Comparison of ENCODE assay signal across 21 cellular contexts in the genomic region with DNA sequence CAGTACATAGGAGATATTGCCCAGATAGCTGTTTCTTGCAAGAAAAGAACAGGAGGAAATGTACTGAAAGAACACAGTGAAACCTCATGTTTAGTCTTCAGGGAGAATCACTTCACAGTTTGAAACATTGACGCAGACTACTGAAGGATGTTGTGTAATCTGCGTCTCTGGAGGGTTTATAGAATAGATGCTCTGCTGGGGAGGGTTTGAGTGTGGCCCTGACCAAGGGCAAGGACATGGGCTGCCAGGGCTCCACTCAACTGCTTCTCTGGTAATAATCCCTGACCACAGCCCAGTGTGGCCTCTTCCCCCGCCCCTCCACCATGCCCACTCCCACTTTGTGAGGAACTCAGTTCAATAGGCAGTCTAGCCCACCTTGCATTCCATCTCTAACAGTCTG. TPM values are rescaled to one million over a fixed set of nuclear protein-coding genes. Genes with fewer than 3 reads are reported as not detected.
A peak's percentile ranks its signal among the peaks of the same experiment; 100 is the strongest.
DNase-seq lines count a peak whose midpoint lies in the region; ATAC-seq and TF ChIP-seq lines count a peak whose summit lies in the region.
"Had no signal": no experiment of that assay in that cellular context is flagged by ENCODE, and none has a peak within 500 bp of the region (broad histone marks: within the 10 kb centered on the region; RNA-seq: fewer than 3 reads in every experiment).

No MANE protein-coding gene starts in this region.

- H3K27ac ChIP-seq in left lung (no peak overlapping the region), testis (peak overlapping the region; percentile 11 to 64)
- H3K27ac ChIP-seq: BLaER1 had no signal

- no peak overlapping the region for H3K4me3 ChIP-seq in left lung
- no peak overlapping the region for H3K4me3 ChIP-seq in testis
- H3K4me3 ChIP-seq: BLaER1, HAP-1 had no signal

- no peak for TF ChIP-seq CTCF in left lung (IDR thresholded peaks at IDR 0.05)
- TF ChIP-seq CTCF in testis (IDR thresholded peaks at IDR 0.05), result no peak

- intact Hi-C loops in Right ventricle myocardium inferior (cut with DNase I), result no loop called here
- intact Hi-C loops in cardiac septum (cut with DNase I), result no loop called here
- intact Hi-C loops in left lung (cut with DNase I), result no loop called here
- intact Hi-C loops in testis (cut with DNase I; ENCODE audit: low total_unique reads), result no loop called here

- peaks cover 0 to 17% of the 10 kb centered on the region in 2 donors for H3K27me3 ChIP-seq in left lung
- no peaks in the 10 kb centered on the region for H3K27me3 ChIP-seq in testis

- no peaks in the 10 kb centered on the region for H3K4me1 ChIP-seq in left lung
- no peaks in the 10 kb centered on the region for H3K4me1 ChIP-seq in testis
- H3K4me1 ChIP-seq: BLaER1, HAP-1 had no signal

- DNase-seq in Right ventricle myocardium inferior (ENCODE audit: missing footprints) (no peak), cardiac septum (ENCODE audit: low spot score) (no peak), fibroblast of peridontal ligament (ENCODE audit: extremely low read depth) (peak; percentile 7), left lung (no peak), testis (peak; percentile 39), AG20443 (ENCODE audit: low spot score) (no peak)
- no peak for DNase-seq in activated CD4-positive, CD25-positive, alpha-beta regulatory T cell (lab: John Stamatoyannopoulos, UW)
- DNase-seq: 8988T; CD8-positive, alpha-beta T cell; DMS79; Kasumi-1; NCI-H1417; NCI-H1930; NCI-H446; RPMI8226 had no signal

- H3K36me3 ChIP-seq in left lung, result no peaks in the 10 kb centered on the region
- H3K36me3 ChIP-seq in testis (ENCODE audit: low read depth, missing control alignments), result no peaks in the 10 kb centered on the region
- H3K36me3 ChIP-seq: BLaER1, HAP-1 had no signal

- ATAC-seq in Right ventricle myocardium inferior, result peak; percentile 96
- ATAC-seq in left lung, result peak; percentile 41
- no peak for ATAC-seq in HG03097 (IDR thresholded peaks at IDR 0.05; ENCODE audit: low FRiP score, unreplicated experiment)
- ATAC-seq: CD8-positive, alpha-beta T cell had no signal

- no peaks in the 10 kb centered on the region for H3K9me3 ChIP-seq in left lung
- H3K9me3 ChIP-seq in testis, result no peaks in the 10 kb centered on the region
- H3K9me3 ChIP-seq: BLaER1, HAP-1 had no signal

- 37 to 67% methylated on average over 1 to 3 of the region's 3 CpGs for WGBS in testis, 2 donors

- no peak for TF ChIP-seq POLR2A in testis (IDR thresholded peaks at IDR 0.05)

RNA-seq across cellular contexts. Expression of a gene that starts 15.8 kb away (rescaled TPM):
- total RNA-seq in Right ventricle myocardium inferior, result 16.6 TPM
- 113 TPM for total RNA-seq in cardiac septum
- total RNA-seq in left lung, result 1 to 10 TPM; 2.0 to 3.6 TPM
- total RNA-seq in testis, result 100 to 1,000 TPM; 116 to 119 TPM
- polyA plus RNA-seq in testis (ENCODE audit: insufficient read depth, low read depth, low replicate concordance), result 78.9 TPM
- total RNA-seq: CD8-positive, alpha-beta T cell; G401; HT-29 had no signal
- polyA plus RNA-seq: IgD-negative memory B cell had no signal

RNA-seq across cellular contexts. Expression of a gene that starts 48.1 kb away (rescaled TPM):
- total RNA-seq in Right ventricle myocardium inferior, result 0.70 TPM
- total RNA-seq in cardiac septum, result 0.94 TPM
- 1 to 10 TPM in 1 of 2 donors, under 1 TPM in 1; 0.39 to 1.3 TPM for total RNA-seq in left lung
- total RNA-seq in testis, result 1 to 10 TPM; 1.6 to 1.9 TPM
- polyA plus RNA-seq in testis (ENCODE audit: insufficient read depth, low read depth, low replicate concordance), result 2.3 TPM
- total RNA-seq: G401 had no signal
- polyA plus RNA-seq: IgD-negative memory B cell had no signal

Comparison
In these comparisons a context has a peak if more than half of its experiments do, and no peak if none do; other contexts are left out.
1. DNase-seq: peak in fibroblast of peridontal ligament (single experiment) and testis (single experiment); none in Right ventricle myocardium inferior (single experiment), cardiac septum (single experiment), left lung (0 of 2), AG20443 (single experiment) and activated CD4-positive, CD25-positive, alpha-beta regulatory T cell (0 of 4).
2. H3K27ac ChIP-seq: peak in testis (2 of 2); none in left lung (0 of 2).